In genomic region chr13:30058429-30058828, GRCh38 we compare ENCODE assay signal across 36 cellular contexts.
"Had no signal": no experiment of that assay in that cellular context is flagged by ENCODE, and none has a peak within 500 bp of the region (broad histone marks: within the 10 kb centered on the region; RNA-seq: fewer than 3 reads in every experiment).

No MANE protein-coding gene starts in this region.

- H3K9me3 Mint-ChIP-seq: activated T-helper 17 cell treated with anti-CD3 and anti-CD28 coated beads, Interleukin-2, amount 50 U/mL, for 72 hours had no signal

- H3K27me3 Mint-ChIP-seq: activated CD8-positive, alpha-beta T cell treated with anti-CD3 and anti-CD28 coated beads for 36 hours had no signal

- ATAC-seq: activated CD8-positive, alpha-beta T cell treated with anti-CD3 and anti-CD28 coated beads for 36 hours; activated naive CD4-positive, alpha-beta T cell treated with anti-CD3 and anti-CD28 coated beads, Interleukin-2, amount 50 U/mL, for 72 hours; activated T-cell treated with anti-CD3 and anti-CD28 coated beads, Interleukin-2, amount 50 U/mL, for 4 hours; activated T-cell treated with anti-CD3 and anti-CD28 coated beads, Interleukin-2, amount 50 U/mL, for 72 hours; activated T-helper 17 cell treated with anti-CD3 and anti-CD28 coated beads, Interleukin-2, amount 50 U/mL, for 72 hours; body of pancreas had no signal

- H3K27ac Mint-ChIP-seq: activated B cell treated with CpG ODN at 0.5 μM for 24 hours; activated CD4-positive, alpha-beta memory T cell treated with anti-CD3 and anti-CD28 coated beads for 36 hours; activated CD4-positive, alpha-beta T cell treated with anti-CD3 and anti-CD28 coated beads, Interleukin-2, amount 10 ng/mL, durations not matched to agents 24 days and 14 days; activated CD8-positive, alpha-beta T cell treated with anti-CD3 and anti-CD28 coated beads for 36 hours; activated naive CD4-positive, alpha-beta T cell treated with anti-CD3 and anti-CD28 coated beads for 36 hours; activated naive CD4-positive, alpha-beta T cell treated with anti-CD3 and anti-CD28 coated beads, Interleukin-2, amount 50 U/mL, for 72 hours; activated naive CD8-positive, alpha-beta T cell treated with anti-CD3 and anti-CD28 coated beads for 36 hours; activated T-cell treated with anti-CD3 and anti-CD28 coated beads, Interleukin-2, amount 50 U/mL, for 72 hours; activated T-helper 1 cell treated with anti-CD3 and anti-CD28 coated beads, Interleukin-12 subunit alpha, Interleukin-12 subunit beta, Interleukin-2, Interleukin-4 antibody, amounts not matched to agents 30 ng/mL and 10 ng/mL and 1 ng/mL, durations not matched to agents 14 hours and 24 hours and 36 hours; activated T-helper 17 cell treated with anti-CD3 and anti-CD28 coated beads, Interleukin-2, amount 50 U/mL, for 72 hours; T-helper 1 cell treated with Interleukin-12 subunit alpha and Interleukin-12 subunit beta and Interleukin-4 antibody, amounts not matched to agents 30 μg/mL and 1 μg/mL, for 36 hours; T-helper 2 cell treated with Interferon-gamma antibody and Interleukin-4, amounts not matched to agents 5 μg/mL and 100 μg/mL, for 36 hours had no signal

- FAIRE-seq: astrocyte, TTC549 had no signal

- H3K27me3 ChIP-seq: body of pancreas, brain microvascular endothelial cell, breast epithelium had no signal

- H3K4me3 ChIP-seq: adrenal gland, body of pancreas, breast epithelium had no signal

- H3K4me3 Mint-ChIP-seq: activated B cell treated with CpG ODN at 0.5 μM for 24 hours; activated CD4-positive, alpha-beta memory T cell treated with anti-CD3 and anti-CD28 coated beads for 36 hours; activated CD4-positive, alpha-beta T cell treated with anti-CD3 and anti-CD28 coated beads, Interleukin-2, amount 10 ng/mL, durations not matched to agents 24 days and 14 days; activated CD8-positive, alpha-beta T cell treated with anti-CD3 and anti-CD28 coated beads for 36 hours; activated naive CD4-positive, alpha-beta T cell treated with anti-CD3 and anti-CD28 coated beads for 36 hours; activated naive CD8-positive, alpha-beta T cell treated with anti-CD3 and anti-CD28 coated beads for 36 hours; activated T-cell treated with anti-CD3 and anti-CD28 coated beads, Interleukin-2, amount 50 U/mL, for 4 hours; activated T-cell treated with anti-CD3 and anti-CD28 coated beads, Interleukin-2, amount 50 U/mL, for 72 hours; activated T-helper 1 cell treated with anti-CD3 and anti-CD28 coated beads, Interleukin-12 subunit alpha, Interleukin-12 subunit beta, Interleukin-2, Interleukin-4 antibody, amounts not matched to agents 30 ng/mL and 10 ng/mL and 1 ng/mL, durations not matched to agents 14 hours and 24 hours and 36 hours; activated T-helper 17 cell treated with anti-CD3 and anti-CD28 coated beads, Interleukin-2, amount 50 U/mL, for 72 hours; T-helper 1 cell treated with Interleukin-12 subunit alpha and Interleukin-12 subunit beta and Interleukin-4 antibody, amounts not matched to agents 30 μg/mL and 1 μg/mL, for 36 hours; T-helper 2 cell treated with Interferon-gamma antibody and Interleukin-4, amounts not matched to agents 5 μg/mL and 100 μg/mL, for 36 hours had no signal

- H3K27ac ChIP-seq: adrenal gland, body of pancreas, brain microvascular endothelial cell, breast epithelium, VCaP had no signal

- H3K4me1 Mint-ChIP-seq: activated B cell treated with CpG ODN at 0.5 μM for 24 hours; activated CD4-positive, alpha-beta T cell treated with anti-CD3 and anti-CD28 coated beads, Interleukin-2, amount 10 ng/mL, durations not matched to agents 24 days and 14 days; activated naive CD8-positive, alpha-beta T cell treated with anti-CD3 and anti-CD28 coated beads for 36 hours; activated T-helper 17 cell treated with anti-CD3 and anti-CD28 coated beads, Interleukin-2, amount 50 U/mL, for 72 hours had no signal

- DNase-seq: activated B cell treated with CpG ODN at 0.5 μM for 24 hours; activated CD4-positive, alpha-beta memory T cell treated with anti-CD3 and anti-CD28 coated beads for 36 hours; activated CD4-positive, alpha-beta T cell treated with anti-CD3 and anti-CD28 coated beads for 4 hours; activated CD4-positive, alpha-beta T cell treated with anti-CD3 and anti-CD28 coated beads, Interleukin-2, amount 10 ng/mL, durations not matched to agents 24 days and 14 days; activated CD4-positive, alpha-beta T cell treated with anti-CD3 and anti-CD28 coated beads, Interleukin-2, amount 50 U/mL, for 1 hour; activated CD4-positive, alpha-beta T cell treated with anti-CD3 and anti-CD28 coated beads, Interleukin-2, amount 50 U/mL, for 4 hours; activated CD4-positive, CD25-positive, alpha-beta regulatory T cell treated with anti-CD3 and anti-CD28 coated beads, Interleukin-2, amount 50 U/mL, for 72 hours; activated CD8-positive, alpha-beta memory T cell treated with anti-CD3 and anti-CD28 coated beads, Interleukin-2, amount 50 U/mL, for 4 hours; activated CD8-positive, alpha-beta T cell treated with anti-CD3 and anti-CD28 coated beads for 36 hours; activated effector memory CD4-positive, alpha-beta T cell treated with anti-CD3 and anti-CD28 coated beads, Interleukin-2, amount 50 U/mL, for 16 hours; activated gamma-delta T cell treated with Interleukin-2 at 50 U/mL for 16 hours; activated naive CD4-positive, alpha-beta T cell; activated naive CD4-positive, alpha-beta T cell treated with anti-CD3 and anti-CD28 coated beads for 36 hours; activated naive CD4-positive, alpha-beta T cell treated with anti-CD3 and anti-CD28 coated beads, Interleukin-2, amount 50 U/mL, for 16 hours; activated naive CD8-positive, alpha-beta T cell treated with anti-CD3 and anti-CD28 coated beads for 36 hours; activated T-cell treated with anti-CD3 and anti-CD28 coated beads for 4 hours; activated T-cell treated with anti-CD3 and anti-CD28 coated beads, Interleukin-2, amount 50 U/mL, for 1 hour; activated T-cell treated with anti-CD3 and anti-CD28 coated beads, Interleukin-2, amount 50 U/mL, for 4 hours; activated T-cell treated with anti-CD3 and anti-CD28 coated beads, Interleukin-2, amount 50 U/mL, for 72 hours; adrenal gland; amniotic stem cell; aorta; body of pancreas; brain microvascular endothelial cell; central memory CD4-positive, alpha-beta T cell; T-helper 2 cell; T-helper 9 cell had no signal

- H3K9me3 ChIP-seq: adrenal gland, body of pancreas had no signal

- H3K36me3 ChIP-seq: brain microvascular endothelial cell, breast epithelium had no signal

- H3K36me3 Mint-ChIP-seq: activated naive CD4-positive, alpha-beta T cell treated with anti-CD3 and anti-CD28 coated beads, Interleukin-2, amount 50 U/mL, for 72 hours; activated naive CD8-positive, alpha-beta T cell treated with anti-CD3 and anti-CD28 coated beads for 36 hours had no signal

- H3K4me1 ChIP-seq: adrenal gland, body of pancreas, breast epithelium had no signal
